Comparison of ENCODE assay signal across 9 cellular contexts in the genomic region with DNA sequence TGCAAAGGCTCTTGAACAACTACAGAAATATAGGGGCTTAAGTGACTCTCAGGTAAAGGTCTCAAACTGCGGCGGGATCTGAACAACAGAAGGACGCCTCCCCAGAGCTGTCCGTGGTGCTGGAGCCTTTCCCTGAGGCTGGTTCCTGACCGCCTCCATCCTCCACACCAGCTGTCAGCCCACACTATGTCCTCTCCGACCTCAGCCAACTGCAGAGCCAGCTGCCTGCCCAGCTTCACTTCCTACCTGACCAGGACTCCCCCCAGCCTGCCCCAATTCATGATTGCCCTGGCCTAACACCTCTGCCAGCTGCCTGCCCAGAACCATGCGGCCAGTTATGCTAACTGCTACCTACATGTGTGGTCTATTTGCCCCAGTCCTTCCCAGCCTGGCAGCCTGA.
A peak's percentile ranks its signal among the peaks of the same experiment; 100 is the strongest.
DNase-seq lines count a peak whose midpoint lies in the region; ATAC-seq and TF ChIP-seq lines count a peak whose summit lies in the region.
"Had no signal": no experiment of that assay in that cellular context is flagged by ENCODE, and none has a peak within 500 bp of the region (broad histone marks: within the 10 kb centered on the region; RNA-seq: fewer than 3 reads in every experiment).

No MANE protein-coding gene starts in this region.

- DNase-seq in DMS53 (lab: John Stamatoyannopoulos, UW) (peak; percentile 12), DMS53 treated with DMSO at 0.1 percent for 48 hours (lab: John Stamatoyannopoulos, UW; ENCODE audit: unreplicated experiment) (no peak), NB4 (ENCODE audit: low read depth) (peak; percentile 42), cardiac fibroblast (ENCODE audit: low read depth in 2 of 2) (peak; percentile 17 to 21), nephron progenitor cell (peak; percentile 87)
- DNase-seq in activated CD8-positive, alpha-beta memory T cell treated with anti-CD3 and anti-CD28 coated beads for 24 hours, result no peak
- DNase-seq: 8988T had no signal

- H3K36me3 Mint-ChIP-seq in nephron progenitor cell (ENCODE audit: low read depth), result no peaks in the 10 kb centered on the region

- H3K4me3 ChIP-seq in NB4 (ENCODE audit: low read depth, low read length) (no peak overlapping the region), cardiac fibroblast (replicated peaks in 1 of 2; ENCODE audit: low read depth in 2 of 2, low read length in 2 of 2) (no peak overlapping the region)

- no peak for TF ChIP-seq POLR2A in NB4 (IDR thresholded peaks at IDR 0.05; ENCODE audit: extremely low read depth, insufficient read length)

- H3K27me3 Mint-ChIP-seq in nephron progenitor cell (ENCODE audit: low read depth, poor library complexity), result peaks cover 50% of the 10 kb centered on the region

- ATAC-seq in HG03108 (IDR thresholded peaks at IDR 0.05; ENCODE audit: unreplicated experiment) (no peak), HG03457 (IDR thresholded peaks at IDR 0.05; ENCODE audit: unreplicated experiment) (no peak)

- no peak overlapping the region for H3K27ac Mint-ChIP-seq in nephron progenitor cell

- TF ChIP-seq CTCF in NB4 (IDR thresholded peaks at IDR 0.05; ENCODE audit: low read depth, low read length), result no peak
- TF ChIP-seq CTCF in cardiac fibroblast (IDR thresholded peaks at IDR 0.05; ENCODE audit: low read depth, low read length), result no peak
- no peak for TF ChIP-seq CTCF in nephron progenitor cell (IDR thresholded peaks at IDR 0.05)

- peaks cover 5% of the 10 kb centered on the region for H3K9me3 Mint-ChIP-seq in nephron progenitor cell

- H3K4me3 Mint-ChIP-seq in nephron progenitor cell, result no peak overlapping the region

- no peaks in the 10 kb centered on the region for H3K4me1 Mint-ChIP-seq in nephron progenitor cell

Comparison
In these comparisons a context has a peak if more than half of its experiments do, and no peak if none do; other contexts are left out.
1. DNase-seq: peak in DMS53 (single experiment), NB4 (single experiment), cardiac fibroblast (2 of 2) and nephron progenitor cell (single experiment); none in DMS53 treated with DMSO at 0.1 percent for 48 hours (single experiment) and activated CD8-positive, alpha-beta memory T cell treated with anti-CD3 and anti-CD28 coated beads for 24 hours (single experiment).